Comparison of ENCODE assay signal across 1 cellular context in the genomic region with DNA sequence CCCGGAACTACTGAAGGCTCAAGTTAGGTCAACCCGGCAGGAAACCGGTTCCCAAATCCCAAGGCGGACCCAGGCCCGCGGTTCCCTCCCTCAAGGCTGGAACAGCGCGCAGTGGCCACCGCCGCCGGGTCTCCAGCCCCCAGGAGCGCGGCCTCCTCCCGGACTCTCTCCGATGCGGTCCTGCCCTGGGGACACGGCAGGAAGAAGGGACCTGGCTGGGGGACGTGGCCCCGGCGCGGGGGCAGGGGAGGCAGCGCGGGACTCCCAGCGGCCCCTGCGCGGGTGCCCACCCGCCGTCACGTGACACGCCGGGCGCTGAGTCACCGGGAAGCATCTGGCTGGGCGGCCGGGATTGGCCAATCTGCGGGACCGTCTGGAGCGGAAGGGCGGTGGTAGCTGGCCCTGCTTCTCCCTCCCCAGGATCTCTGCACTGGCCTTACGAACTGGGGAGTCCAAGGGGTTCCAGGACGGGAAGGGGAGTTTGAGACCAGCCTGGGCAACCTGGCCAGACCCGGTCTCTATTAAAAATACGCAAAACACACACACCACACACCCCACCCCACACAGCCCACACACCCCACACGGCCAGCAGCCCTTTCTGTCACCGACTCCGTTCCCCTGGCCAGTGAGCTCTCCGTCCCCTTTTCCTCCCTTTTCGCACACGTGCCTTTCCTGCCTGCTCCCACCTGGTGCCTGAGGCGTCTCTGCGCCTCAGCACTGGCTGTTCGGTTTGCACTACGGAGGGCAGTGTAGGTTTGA.
TF ChIP-seq lines count a peak whose summit lies in the region.

No MANE protein-coding gene starts in this region.

TF ChIP-seq in HepG2, 621 proteins besides CTCF, POLR2A, EP300 and RAD21 (continued from another document and continues in another):
- TF ChIP-seq, protein P1, sequence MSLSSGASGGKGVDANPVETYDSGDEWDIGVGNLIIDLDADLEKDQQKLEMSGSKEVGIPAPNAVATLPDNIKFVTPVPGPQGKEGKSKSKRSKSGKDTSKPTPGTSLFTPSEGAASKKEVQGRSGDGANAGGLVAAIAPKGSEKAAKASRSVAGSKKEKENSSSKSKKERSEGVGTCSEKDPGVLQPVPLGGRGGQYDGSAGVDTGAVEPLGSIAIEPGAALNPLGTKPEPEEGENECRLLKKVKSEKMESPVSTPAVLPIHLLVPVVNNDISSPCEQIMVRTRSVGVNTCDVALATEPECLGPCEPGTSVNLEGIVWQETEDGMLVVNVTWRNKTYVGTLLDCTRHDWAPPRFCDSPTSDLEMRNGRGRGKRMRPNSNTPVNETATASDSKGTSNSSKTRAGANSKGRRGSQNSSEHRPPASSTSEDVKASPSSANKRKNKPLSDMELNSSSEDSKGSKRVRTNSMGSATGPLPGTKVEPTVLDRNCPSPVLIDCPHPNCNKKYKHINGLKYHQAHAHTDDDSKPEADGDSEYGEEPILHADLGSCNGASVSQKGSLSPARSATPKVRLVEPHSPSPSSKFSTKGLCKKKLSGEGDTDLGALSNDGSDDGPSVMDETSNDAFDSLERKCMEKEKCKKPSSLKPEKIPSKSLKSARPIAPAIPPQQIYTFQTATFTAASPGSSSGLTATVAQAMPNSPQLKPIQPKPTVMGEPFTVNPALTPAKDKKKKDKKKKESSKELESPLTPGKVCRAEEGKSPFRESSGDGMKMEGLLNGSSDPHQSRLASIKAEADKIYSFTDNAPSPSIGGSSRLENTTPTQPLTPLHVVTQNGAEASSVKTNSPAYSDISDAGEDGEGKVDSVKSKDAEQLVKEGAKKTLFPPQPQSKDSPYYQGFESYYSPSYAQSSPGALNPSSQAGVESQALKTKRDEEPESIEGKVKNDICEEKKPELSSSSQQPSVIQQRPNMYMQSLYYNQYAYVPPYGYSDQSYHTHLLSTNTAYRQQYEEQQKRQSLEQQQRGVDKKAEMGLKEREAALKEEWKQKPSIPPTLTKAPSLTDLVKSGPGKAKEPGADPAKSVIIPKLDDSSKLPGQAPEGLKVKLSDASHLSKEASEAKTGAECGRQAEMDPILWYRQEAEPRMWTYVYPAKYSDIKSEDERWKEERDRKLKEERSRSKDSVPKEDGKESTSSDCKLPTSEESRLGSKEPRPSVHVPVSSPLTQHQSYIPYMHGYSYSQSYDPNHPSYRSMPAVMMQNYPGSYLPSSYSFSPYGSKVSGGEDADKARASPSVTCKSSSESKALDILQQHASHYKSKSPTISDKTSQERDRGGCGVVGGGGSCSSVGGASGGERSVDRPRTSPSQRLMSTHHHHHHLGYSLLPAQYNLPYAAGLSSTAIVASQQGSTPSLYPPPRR (CRISPR knock-in tag; IDR thresholded peaks at IDR 0.05; ENCODE audit: borderline replicate concordance) = peak; percentile 51; the same call in 1 of the 2 replicates
- peak; percentile 92 for TF ChIP-seq YEATS4 (CRISPR knock-in tag; IDR thresholded peaks at IDR 0.05; ENCODE audit: borderline replicate concordance)
- TF ChIP-seq HDAC1 (CRISPR knock-in tag; IDR thresholded peaks at IDR 0.05) = peak; percentile 87
- TF ChIP-seq, protein P2, sequence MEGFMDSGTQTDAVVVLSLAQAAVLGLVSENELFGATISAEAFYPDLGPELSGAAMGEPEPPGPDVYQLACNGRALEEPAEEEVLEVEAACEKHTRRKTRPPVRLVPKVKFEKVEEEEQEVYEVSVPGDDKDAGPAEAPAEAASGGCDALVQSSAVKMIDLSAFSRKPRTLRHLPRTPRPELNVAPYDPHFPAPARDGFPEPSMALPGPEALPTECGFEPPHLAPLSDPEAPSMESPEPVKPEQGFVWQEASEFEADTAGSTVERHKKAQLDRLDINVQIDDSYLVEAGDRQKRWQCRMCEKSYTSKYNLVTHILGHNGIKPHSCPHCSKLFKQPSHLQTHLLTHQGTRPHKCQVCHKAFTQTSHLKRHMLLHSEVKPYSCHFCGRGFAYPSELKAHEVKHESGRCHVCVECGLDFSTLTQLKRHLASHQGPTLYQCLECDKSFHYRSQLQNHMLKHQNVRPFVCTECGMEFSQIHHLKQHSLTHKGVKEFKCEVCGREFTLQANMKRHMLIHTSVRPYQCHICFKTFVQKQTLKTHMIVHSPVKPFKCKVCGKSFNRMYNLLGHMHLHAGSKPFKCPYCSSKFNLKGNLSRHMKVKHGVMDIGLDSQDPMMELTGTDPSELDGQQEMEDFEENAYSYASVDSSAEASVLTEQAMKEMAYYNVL (CRISPR knock-in tag; IDR thresholded peaks at IDR 0.05; ENCODE audit: borderline replicate concordance) = 0 out of 2 replicates have a peak, but pooled peaks have one; percentile 39
- no peak for TF ChIP-seq JARID2 (CRISPR knock-in tag; IDR thresholded peaks at IDR 0.05; ENCODE audit: insufficient replicate concordance)
- peak; percentile 90 for TF ChIP-seq KAT8 (CRISPR knock-in tag; IDR thresholded peaks at IDR 0.05)
- TF ChIP-seq, protein P3, sequence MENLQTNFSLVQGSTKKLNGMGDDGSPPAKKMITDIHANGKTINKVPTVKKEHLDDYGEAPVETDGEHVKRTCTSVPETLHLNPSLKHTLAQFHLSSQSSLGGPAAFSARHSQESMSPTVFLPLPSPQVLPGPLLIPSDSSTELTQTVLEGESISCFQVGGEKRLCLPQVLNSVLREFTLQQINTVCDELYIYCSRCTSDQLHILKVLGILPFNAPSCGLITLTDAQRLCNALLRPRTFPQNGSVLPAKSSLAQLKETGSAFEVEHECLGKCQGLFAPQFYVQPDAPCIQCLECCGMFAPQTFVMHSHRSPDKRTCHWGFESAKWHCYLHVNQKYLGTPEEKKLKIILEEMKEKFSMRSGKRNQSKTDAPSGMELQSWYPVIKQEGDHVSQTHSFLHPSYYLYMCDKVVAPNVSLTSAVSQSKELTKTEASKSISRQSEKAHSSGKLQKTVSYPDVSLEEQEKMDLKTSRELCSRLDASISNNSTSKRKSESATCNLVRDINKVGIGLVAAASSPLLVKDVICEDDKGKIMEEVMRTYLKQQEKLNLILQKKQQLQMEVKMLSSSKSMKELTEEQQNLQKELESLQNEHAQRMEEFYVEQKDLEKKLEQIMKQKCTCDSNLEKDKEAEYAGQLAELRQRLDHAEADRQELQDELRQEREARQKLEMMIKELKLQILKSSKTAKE (CRISPR knock-in tag; IDR thresholded peaks at IDR 0.05; ENCODE audit: borderline replicate concordance) = peak; percentile 72
- TF ChIP-seq KMT2B (CRISPR knock-in tag; IDR thresholded peaks at IDR 0.05) = peak; percentile 64; the same call in 1 of the 2 replicates
- TF ChIP-seq, protein P4, sequence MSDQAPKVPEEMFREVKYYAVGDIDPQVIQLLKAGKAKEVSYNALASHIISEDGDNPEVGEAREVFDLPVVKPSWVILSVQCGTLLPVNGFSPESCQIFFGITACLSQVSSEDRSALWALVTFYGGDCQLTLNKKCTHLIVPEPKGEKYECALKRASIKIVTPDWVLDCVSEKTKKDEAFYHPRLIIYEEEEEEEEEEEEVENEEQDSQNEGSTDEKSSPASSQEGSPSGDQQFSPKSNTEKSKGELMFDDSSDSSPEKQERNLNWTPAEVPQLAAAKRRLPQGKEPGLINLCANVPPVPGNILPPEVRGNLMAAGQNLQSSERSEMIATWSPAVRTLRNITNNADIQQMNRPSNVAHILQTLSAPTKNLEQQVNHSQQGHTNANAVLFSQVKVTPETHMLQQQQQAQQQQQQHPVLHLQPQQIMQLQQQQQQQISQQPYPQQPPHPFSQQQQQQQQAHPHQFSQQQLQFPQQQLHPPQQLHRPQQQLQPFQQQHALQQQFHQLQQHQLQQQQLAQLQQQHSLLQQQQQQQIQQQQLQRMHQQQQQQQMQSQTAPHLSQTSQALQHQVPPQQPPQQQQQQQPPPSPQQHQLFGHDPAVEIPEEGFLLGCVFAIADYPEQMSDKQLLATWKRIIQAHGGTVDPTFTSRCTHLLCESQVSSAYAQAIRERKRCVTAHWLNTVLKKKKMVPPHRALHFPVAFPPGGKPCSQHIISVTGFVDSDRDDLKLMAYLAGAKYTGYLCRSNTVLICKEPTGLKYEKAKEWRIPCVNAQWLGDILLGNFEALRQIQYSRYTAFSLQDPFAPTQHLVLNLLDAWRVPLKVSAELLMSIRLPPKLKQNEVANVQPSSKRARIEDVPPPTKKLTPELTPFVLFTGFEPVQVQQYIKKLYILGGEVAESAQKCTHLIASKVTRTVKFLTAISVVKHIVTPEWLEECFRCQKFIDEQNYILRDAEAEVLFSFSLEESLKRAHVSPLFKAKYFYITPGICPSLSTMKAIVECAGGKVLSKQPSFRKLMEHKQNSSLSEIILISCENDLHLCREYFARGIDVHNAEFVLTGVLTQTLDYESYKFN (CRISPR knock-in tag; conservative IDR thresholded peaks at IDR 0.05) = peak; percentile 61
- TF ChIP-seq ZNF367 (CRISPR knock-in tag; IDR thresholded peaks at IDR 0.05; ENCODE audit: borderline replicate concordance) = no peak
- TF ChIP-seq ZNF563 (CRISPR knock-in tag; IDR thresholded peaks at IDR 0.05) = peak; percentile 79
- TF ChIP-seq ZNF562 (CRISPR knock-in tag; IDR thresholded peaks at IDR 0.05; ENCODE audit: borderline replicate concordance) = no peak
- TF ChIP-seq, protein P5, sequence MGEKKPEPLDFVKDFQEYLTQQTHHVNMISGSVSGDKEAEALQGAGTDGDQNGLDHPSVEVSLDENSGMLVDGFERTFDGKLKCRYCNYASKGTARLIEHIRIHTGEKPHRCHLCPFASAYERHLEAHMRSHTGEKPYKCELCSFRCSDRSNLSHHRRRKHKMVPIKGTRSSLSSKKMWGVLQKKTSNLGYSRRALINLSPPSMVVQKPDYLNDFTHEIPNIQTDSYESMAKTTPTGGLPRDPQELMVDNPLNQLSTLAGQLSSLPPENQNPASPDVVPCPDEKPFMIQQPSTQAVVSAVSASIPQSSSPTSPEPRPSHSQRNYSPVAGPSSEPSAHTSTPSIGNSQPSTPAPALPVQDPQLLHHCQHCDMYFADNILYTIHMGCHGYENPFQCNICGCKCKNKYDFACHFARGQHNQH (CRISPR knock-in tag; IDR thresholded peaks at IDR 0.05) = no peak; the same call in none of the 2 replicates
- TF ChIP-seq, protein P6, sequence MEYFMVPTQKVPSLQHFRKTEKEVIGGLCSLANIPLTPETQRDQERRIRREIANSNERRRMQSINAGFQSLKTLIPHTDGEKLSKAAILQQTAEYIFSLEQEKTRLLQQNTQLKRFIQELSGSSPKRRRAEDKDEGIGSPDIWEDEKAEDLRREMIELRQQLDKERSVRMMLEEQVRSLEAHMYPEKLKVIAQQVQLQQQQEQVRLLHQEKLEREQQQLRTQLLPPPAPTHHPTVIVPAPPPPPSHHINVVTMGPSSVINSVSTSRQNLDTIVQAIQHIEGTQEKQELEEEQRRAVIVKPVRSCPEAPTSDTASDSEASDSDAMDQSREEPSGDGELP (IDR thresholded peaks at IDR 0.05; ENCODE audit: borderline replicate concordance, low read depth) = peak; percentile 66; the same call in 1 of the 2 replicates
- TF ChIP-seq NFE2 (CRISPR knock-in tag; IDR thresholded peaks at IDR 0.05) = no peak
- peak; percentile 84 for TF ChIP-seq ARNT2 (CRISPR knock-in tag; IDR thresholded peaks at IDR 0.05; ENCODE audit: low read depth)
- TF ChIP-seq, protein P7, sequence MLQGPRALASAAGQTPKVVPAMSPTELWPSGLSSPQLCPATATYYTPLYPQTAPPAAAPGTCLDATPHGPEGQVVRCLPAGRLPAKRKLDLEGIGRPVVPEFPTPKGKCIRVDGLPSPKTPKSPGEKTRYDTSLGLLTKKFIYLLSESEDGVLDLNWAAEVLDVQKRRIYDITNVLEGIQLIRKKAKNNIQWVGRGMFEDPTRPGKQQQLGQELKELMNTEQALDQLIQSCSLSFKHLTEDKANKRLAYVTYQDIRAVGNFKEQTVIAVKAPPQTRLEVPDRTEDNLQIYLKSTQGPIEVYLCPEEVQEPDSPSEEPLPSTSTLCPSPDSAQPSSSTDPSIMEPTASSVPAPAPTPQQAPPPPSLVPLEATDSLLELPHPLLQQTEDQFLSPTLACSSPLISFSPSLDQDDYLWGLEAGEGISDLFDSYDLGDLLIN (CRISPR knock-in tag; IDR thresholded peaks at IDR 0.05; ENCODE audit: borderline replicate concordance) = no peak; the same call in 1 of the 2 replicates
- TF ChIP-seq, protein P8, sequence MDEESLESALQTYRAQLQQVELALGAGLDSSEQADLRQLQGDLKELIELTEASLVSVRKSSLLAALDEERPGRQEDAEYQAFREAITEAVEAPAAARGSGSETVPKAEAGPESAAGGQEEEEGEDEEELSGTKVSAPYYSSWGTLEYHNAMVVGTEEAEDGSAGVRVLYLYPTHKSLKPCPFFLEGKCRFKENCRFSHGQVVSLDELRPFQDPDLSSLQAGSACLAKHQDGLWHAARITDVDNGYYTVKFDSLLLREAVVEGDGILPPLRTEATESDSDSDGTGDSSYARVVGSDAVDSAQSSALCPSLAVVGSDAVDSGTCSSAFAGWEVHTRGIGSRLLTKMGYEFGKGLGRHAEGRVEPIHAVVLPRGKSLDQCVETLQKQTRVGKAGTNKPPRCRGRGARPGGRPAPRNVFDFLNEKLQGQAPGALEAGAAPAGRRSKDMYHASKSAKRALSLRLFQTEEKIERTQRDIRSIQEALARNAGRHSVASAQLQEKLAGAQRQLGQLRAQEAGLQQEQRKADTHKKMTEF (CRISPR knock-in tag; IDR thresholded peaks at IDR 0.05) = peak; percentile 88
- no peak for TF ChIP-seq ZFP41 (CRISPR knock-in tag; IDR thresholded peaks at IDR 0.05; ENCODE audit: borderline replicate concordance)
- peak; percentile 56; the same call in 1 of the 2 replicates for TF ChIP-seq ARNTL (CRISPR knock-in tag; IDR thresholded peaks at IDR 0.05)
- peak; percentile 46; the same call in 1 of the 2 replicates for TF ChIP-seq SIN3A (IDR thresholded peaks at IDR 0.05; ENCODE audit: borderline replicate concordance, low read depth, low read length)
- TF ChIP-seq, protein P9, sequence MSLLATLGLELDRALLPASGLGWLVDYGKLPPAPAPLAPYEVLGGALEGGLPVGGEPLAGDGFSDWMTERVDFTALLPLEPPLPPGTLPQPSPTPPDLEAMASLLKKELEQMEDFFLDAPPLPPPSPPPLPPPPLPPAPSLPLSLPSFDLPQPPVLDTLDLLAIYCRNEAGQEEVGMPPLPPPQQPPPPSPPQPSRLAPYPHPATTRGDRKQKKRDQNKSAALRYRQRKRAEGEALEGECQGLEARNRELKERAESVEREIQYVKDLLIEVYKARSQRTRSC (CRISPR knock-in tag; IDR thresholded peaks at IDR 0.05; ENCODE audit: low read depth) = no peak
- TF ChIP-seq ZMYM4 (CRISPR knock-in tag; IDR thresholded peaks at IDR 0.05) = peak; percentile 69; the same call in 1 of the 2 replicates
- no peak for TF ChIP-seq TCF7 (IDR thresholded peaks at IDR 0.05; ENCODE audit: low read depth)
- peak; percentile 93; the same call in 1 of the 2 replicates for TF ChIP-seq ZBTB42 (CRISPR knock-in tag; IDR thresholded peaks at IDR 0.05)
- 0 out of 2 replicates have a peak, but pooled peaks have one; percentile 38 for TF ChIP-seq WIZ (CRISPR knock-in tag; IDR thresholded peaks at IDR 0.05)
- TF ChIP-seq ZNF776 (CRISPR knock-in tag; IDR thresholded peaks at IDR 0.05) = no peak
- 0 out of 2 replicates have a peak, but pooled peaks have one; percentile 50 for TF ChIP-seq HIVEP1 (CRISPR knock-in tag; IDR thresholded peaks at IDR 0.05)
- peak; percentile 64; the same call in 1 of the 2 replicates for TF ChIP-seq TSC22D2 (CRISPR knock-in tag; IDR thresholded peaks at IDR 0.05; ENCODE audit: borderline replicate concordance)
- TF ChIP-seq ZNF703 (CRISPR knock-in tag; IDR thresholded peaks at IDR 0.05; ENCODE audit: borderline replicate concordance) = 0 out of 2 replicates have a peak, but pooled peaks have one; percentile 25
- peak; percentile 71 for TF ChIP-seq NFYC (CRISPR knock-in tag; IDR thresholded peaks at IDR 0.05)
- TF ChIP-seq, protein P10, sequence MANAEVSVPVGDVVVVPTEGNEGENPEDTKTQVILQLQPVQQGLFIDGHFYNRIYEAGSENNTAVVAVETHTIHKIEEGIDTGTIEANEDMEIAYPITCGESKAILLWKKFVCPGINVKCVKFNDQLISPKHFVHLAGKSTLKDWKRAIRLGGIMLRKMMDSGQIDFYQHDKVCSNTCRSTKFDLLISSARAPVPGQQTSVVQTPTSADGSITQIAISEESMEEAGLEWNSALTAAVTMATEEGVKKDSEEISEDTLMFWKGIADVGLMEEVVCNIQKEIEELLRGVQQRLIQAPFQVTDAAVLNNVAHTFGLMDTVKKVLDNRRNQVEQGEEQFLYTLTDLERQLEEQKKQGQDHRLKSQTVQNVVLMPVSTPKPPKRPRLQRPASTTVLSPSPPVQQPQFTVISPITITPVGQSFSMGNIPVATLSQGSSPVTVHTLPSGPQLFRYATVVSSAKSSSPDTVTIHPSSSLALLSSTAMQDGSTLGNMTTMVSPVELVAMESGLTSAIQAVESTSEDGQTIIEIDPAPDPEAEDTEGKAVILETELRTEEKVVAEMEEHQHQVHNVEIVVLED (CRISPR knock-in tag; IDR thresholded peaks at IDR 0.05; ENCODE audit: borderline replicate concordance) = peak; percentile 79
